Comparison of ENCODE assay signal across 21 cellular contexts in genomic region chr11:59778122-59778521, GRCh38. TPM values are rescaled to one million over a fixed set of nuclear protein-coding genes. Genes with fewer than 3 reads are reported as not detected.
A peak's percentile ranks its signal among the peaks of the same experiment; 100 is the strongest.
DNase-seq lines count a peak whose midpoint lies in the region; ATAC-seq, FAIRE-seq and TF ChIP-seq lines count a peak whose summit lies in the region.
"Had no signal": no experiment of that assay in that cellular context is flagged by ENCODE, and none has a peak within 500 bp of the region (broad histone marks: within the 10 kb centered on the region; RNA-seq: fewer than 3 reads in every experiment).

No MANE protein-coding gene starts in this region.

- H3K9me3 ChIP-seq in A549, result no peaks in the 10 kb centered on the region
- H3K9me3 ChIP-seq in trophoblast cell (ENCODE audit: insufficient read depth, low read depth, low read length), result no peaks in the 10 kb centered on the region
- H3K9me3 ChIP-seq: suprapubic skin had no signal

- H4K91ac ChIP-seq in trophoblast cell (ENCODE audit: low read depth, low read length), result no peak overlapping the region

- no peak overlapping the region for H2BK5ac ChIP-seq in trophoblast cell (ENCODE audit: low read depth, low read length, poor library complexity)

- no peak for TF ChIP-seq RAD21 in A549 (conservative IDR thresholded peaks at IDR 0.05 in 1 of 2, IDR thresholded peaks at IDR 0.05 in 1 of 2)

- POLR2A ChIA-PET in A549 (lab: Yijun Ruan, JAX) (interaction anchor here (1.0 kb wide), 1 partner anchor 11 kb away, joined by 4 read pairs; no protein-coding TSS in a partner anchor), WTC11 (lab: Charles Lee) (no interaction called here)

- no peak overlapping the region for H3K27ac Mint-ChIP-seq in WTC11
- H3K27ac Mint-ChIP-seq: activated naive CD8-positive, alpha-beta T cell treated with anti-CD3 and anti-CD28 coated beads for 36 hours; CD4-positive, alpha-beta T cell had no signal

- H3K4ac ChIP-seq in trophoblast cell (ENCODE audit: low read depth, low read length), result no peak overlapping the region

- DNase-seq in A549 (ENCODE audit: low read depth in 1 of 2, low spot score in 1 of 2) (peak; percentile 21 to 24), M059J (ENCODE audit: low read depth) (peak; percentile 47), trophoblast cell (no peak), NCI-H526 treated with DMSO at 0.1 percent for 48 hours (lab: John Stamatoyannopoulos, UW) (no peak), WTC11 (ENCODE audit: low spot score) (no peak)
- DNase-seq: activated CD4-positive, alpha-beta T cell treated with anti-CD3 and anti-CD28 coated beads, Interleukin-2, amount 50 U/mL, for 4 hours; activated naive CD8-positive, alpha-beta T cell treated with anti-CD3 and anti-CD28 coated beads for 36 hours; activated T-cell treated with anti-CD3 and anti-CD28 coated beads, Interleukin-2, amount 50 U/mL, for 4 hours; CD4-positive, alpha-beta T cell; naive thymus-derived CD8-positive, alpha-beta T cell; NCI-H1092; NCI-H2081; NCI-H446 treated with DMSO at 0.1 percent for 48 hours; posterior cingulate gyrus; stimulated activated CD4-positive, alpha-beta T cell treated with anti-CD3 and anti-CD28 coated beads, Interleukin-4, amount 100 ng/mL, for 4 hours had no signal

- H3K4me2 ChIP-seq in A549, result peak overlapping the region; percentile 71
- H3K4me2 ChIP-seq in trophoblast cell (ENCODE audit: low read length), result no peak overlapping the region

- ATAC-seq in A549, result peak; percentile 25 to 32; a peak in 4 of 6 replicates
- ATAC-seq in GM19324 (IDR thresholded peaks at IDR 0.05; ENCODE audit: low FRiP score, unreplicated experiment), result no peak
- ATAC-seq in HG02623 (IDR thresholded peaks at IDR 0.05; ENCODE audit: unreplicated experiment), result no peak
- no peak for ATAC-seq in WTC11
- ATAC-seq: activated T-cell treated with anti-CD3 and anti-CD28 coated beads, Interleukin-2, amount 50 U/mL, for 4 hours; naive thymus-derived CD8-positive, alpha-beta T cell had no signal

- 59% methylated on average over 2 of the region's 2 CpGs for whole genome bisulfite sequencing in A549 (ENCODE audit: missing lambda C conversion rate)
- WGBS in trophoblast cell (ENCODE audit: extremely low coverage, insufficient coverage, insufficient read length), result no CpG with 5 or more reads among the region's 2 CpGs

- H4K12ac ChIP-seq in trophoblast cell (ENCODE audit: low read depth, low read length), result no peak overlapping the region

- H3K4me3 ChIP-seq in A549 (0 out of 3 replicates have a peak overlapping the region, but pooled peaks have one; percentile 3), trophoblast cell (ENCODE audit: low read depth, low read length) (no peak overlapping the region)
- H3K4me3 ChIP-seq: dorsolateral prefrontal cortex, skin epidermis, suprapubic skin had no signal

- TF ChIP-seq POLR2A in A549 (IDR thresholded peaks at IDR 0.05; ENCODE audit: low read length), result no peak

- H4K8ac ChIP-seq in trophoblast cell (ENCODE audit: low read depth, low read length), result no peak overlapping the region

- no peak overlapping the region for H3K18ac ChIP-seq in trophoblast cell (ENCODE audit: low read length)

- H3K9me3 Mint-ChIP-seq in WTC11, result peaks cover 8% of the 10 kb centered on the region
- H3K9me3 Mint-ChIP-seq: activated naive CD8-positive, alpha-beta T cell treated with anti-CD3 and anti-CD28 coated beads for 36 hours; activated T-cell treated with anti-CD3 and anti-CD28 coated beads, Interleukin-2, amount 50 U/mL, for 4 hours; CD4-positive, alpha-beta T cell; naive thymus-derived CD8-positive, alpha-beta T cell had no signal

- no peak for TF ChIP-seq EP300 in A549 (IDR thresholded peaks at IDR 0.05)

- H3K23ac ChIP-seq in trophoblast cell (ENCODE audit: low read length), result no peak overlapping the region

- H3K14ac ChIP-seq in trophoblast cell (ENCODE audit: low read length), result peak overlapping the region; percentile 15

- no peaks in the 10 kb centered on the region for H3K27me3 ChIP-seq in trophoblast cell (ENCODE audit: insufficient read depth, low read length)
- H3K27me3 ChIP-seq: dorsolateral prefrontal cortex, suprapubic skin had no signal

- no peak overlapping the region for H3K9ac ChIP-seq in trophoblast cell (ENCODE audit: low read length)

- CTCF ChIA-PET in A549 (lab: Yijun Ruan, JAX) (interaction anchor here (0.9 to 2.6 kb wide), 4 partner anchors 8 to 24 kb away, joined by 3 to 16 read pairs (median 4); partner anchors contain the start of gene STX3), WTC11 (lab: Charles Lee) (interaction anchor here (0.7 to 0.8 kb wide), 2 partner anchors 22 to 24 kb away, joined by 3 to 5 read pairs; no protein-coding TSS in a partner anchor)

- H2AFZ ChIP-seq in trophoblast cell (ENCODE audit: insufficient read depth, low read length, poor library complexity), result no peak overlapping the region

- FAIRE-seq in A549 (lab: Jason Lieb, UNC), result no peak
- FAIRE-seq in islet of Langerhans (lab: Jason Lieb, UNC), result peak; percentile 17

- peaks cover 44% of the 10 kb centered on the region for H3K36me3 Mint-ChIP-seq in WTC11

- H3K4me1 Mint-ChIP-seq in WTC11, result no peaks in the 10 kb centered on the region

- no peak overlapping the region for H2BK12ac ChIP-seq in trophoblast cell (ENCODE audit: low read length)

- H3K4me3 Mint-ChIP-seq in WTC11, result no peak overlapping the region
- H3K4me3 Mint-ChIP-seq: activated naive CD8-positive, alpha-beta T cell treated with anti-CD3 and anti-CD28 coated beads for 36 hours; activated T-cell treated with anti-CD3 and anti-CD28 coated beads, Interleukin-2, amount 50 U/mL, for 4 hours; CD4-positive, alpha-beta T cell; naive thymus-derived CD8-positive, alpha-beta T cell had no signal

- H3K79me1 ChIP-seq in trophoblast cell (ENCODE audit: low read length), result no peaks in the 10 kb centered on the region

- H3K79me2 ChIP-seq in trophoblast cell (ENCODE audit: control insufficient read depth, insufficient read depth, low read length, poor library complexity), result no peaks in the 10 kb centered on the region

- no peak for TF ChIP-seq CTCF in A549 (IDR thresholded peaks at IDR 0.05)
- TF ChIP-seq CTCF in WTC11 (IDR thresholded peaks at IDR 0.05), result no peak

- H3K27me3 Mint-ChIP-seq in WTC11 (ENCODE audit: low read depth), result no peaks in the 10 kb centered on the region
- H3K27me3 Mint-ChIP-seq: activated naive CD8-positive, alpha-beta T cell treated with anti-CD3 and anti-CD28 coated beads for 36 hours; CD4-positive, alpha-beta T cell; naive thymus-derived CD8-positive, alpha-beta T cell had no signal

- H3K27ac ChIP-seq in A549 (no peak overlapping the region), trophoblast cell (ENCODE audit: low read depth, low read length) (no peak overlapping the region)
- H3K27ac ChIP-seq: suprapubic skin had no signal

- H2AK5ac ChIP-seq in trophoblast cell (ENCODE audit: low read length), result no peak overlapping the region

- H3K36me3 ChIP-seq in trophoblast cell (ENCODE audit: control insufficient read depth in 1 of 2, insufficient read depth in 2 of 2, low read length in 2 of 2), result peaks cover 7 to 40% of the 10 kb centered on the region in 2 experiments

- H3K4me1 ChIP-seq in A549 (peaks cover 39% of the 10 kb centered on the region), trophoblast cell (ENCODE audit: control insufficient read depth in 1 of 2, insufficient read depth in 2 of 2, low read length in 2 of 2) (no peaks in the 10 kb centered on the region)
- H3K4me1 ChIP-seq: suprapubic skin had no signal

- H2BK120ac ChIP-seq in trophoblast cell (ENCODE audit: insufficient read depth, low read length, poor library complexity), result no peak overlapping the region

TF ChIP-seq in A549, 52 proteins besides CTCF, POLR2A, EP300 and RAD21:
- 0 out of 2 replicates have a peak, but pooled peaks have one; percentile 16 for TF ChIP-seq USF2 (IDR thresholded peaks at IDR 0.05)
- no peak for TF ChIP-seq HOXB5 (CRISPR knock-in tag; IDR thresholded peaks at IDR 0.05)

TF ChIP-seq in WTC11, 78 proteins besides CTCF, POLR2A, EP300 and RAD21 (continues in another document):
- no peak for TF ChIP-seq JUN (CRISPR knock-in tag; IDR thresholded peaks at IDR 0.05)
- TF ChIP-seq FOXP1 (CRISPR knock-in tag; IDR thresholded peaks at IDR 0.05; ENCODE audit: borderline replicate concordance), result no peak
- no peak for TF ChIP-seq ATF6 (CRISPR knock-in tag; IDR thresholded peaks at IDR 0.05)

RNA-seq across cellular contexts. Expression of gene STX3, which starts 22.9 kb away (rescaled TPM):
- polyA plus RNA-seq in A549 (2011; rRNA removed), result 13.5 and 15.4 TPM in 2 replicates
- 6.9 and 7.2 TPM in 2 replicates for polyA plus RNA-seq in A549 (2012; cell fraction: cytosol; rRNA removed)
- polyA plus RNA-seq in A549 (2012; cell fraction: nucleus; rRNA removed), result 5.4 and 6.3 TPM in 2 replicates
- polyA plus RNA-seq in A549 (2017; fragmentation: RNase III; extraction: RNeasy Plus Mini Kit Qiagen cat#74134 plus additional on column Dnase treatment), result 11.1 to 15.2 TPM (median 11.2 TPM) in 3 replicates
- 8.3 TPM in 2 replicates for polyA minus RNA-seq in A549 (2011; rRNA and poly(A)+ RNA removed)
- total RNA-seq in M059J (2014; rRNA removed; shearing (Covaris generic)), result 35.1 and 52.7 TPM in 2 replicates
- 90.1 and 92.6 TPM in 2 replicates for polyA plus RNA-seq in trophoblast cell (2013)
- total RNA-seq in WTC11 (2021), result 52.7 to 55.6 TPM (median 53.7 TPM) in 3 replicates

RNA-seq across cellular contexts. Expression of gene MRPL16, which starts 32.5 kb away (rescaled TPM):
- polyA plus RNA-seq in A549 (2011; rRNA removed) (62.8 and 77.7 TPM in 2 replicates), A549 (2017; fragmentation: RNase III; extraction: RNeasy Plus Mini Kit Qiagen cat#74134 plus additional on column Dnase treatment) (54.3 to 59.0 TPM (median 57.3 TPM) in 3 replicates)
- polyA plus RNA-seq in A549 (2012; cell fraction: cytosol; rRNA removed), result 69.6 and 75.1 TPM in 2 replicates
- polyA plus RNA-seq in A549 (2012; cell fraction: nucleus; rRNA removed), result 37.7 and 54.2 TPM in 2 replicates
- 29.6 and 30.8 TPM in 2 replicates for polyA minus RNA-seq in A549 (2011; rRNA and poly(A)+ RNA removed)
- total RNA-seq in M059J (2014; rRNA removed; shearing (Covaris generic)), result 57.2 and 65.7 TPM in 2 replicates
- 23.6 and 25.0 TPM in 2 replicates for polyA plus RNA-seq in trophoblast cell (2013)
- total RNA-seq in WTC11 (2021), result 78.9 to 85.6 TPM (median 83.9 TPM) in 3 replicates

Comparison
In these comparisons a context has a peak if more than half of its experiments do, and no peak if none do; other contexts are left out.
1. ATAC-seq: peak in A549 (2 of 2); none in GM19324 (single experiment), HG02623 (single experiment) and WTC11 (single experiment).
2. DNase-seq: peak in A549 (2 of 2) and M059J (single experiment); none in trophoblast cell (0 of 2), NCI-H526 treated with DMSO at 0.1 percent for 48 hours (single experiment) and WTC11 (single experiment).
3. Of the 8 proteins assayed by ChIP-seq in both WTC11 and A549: peak only in WTC11: none; only in A549: USF2; in both: none; in neither: 7.